In genomic region chr7:36286241-36286640, GRCh38 we compare ENCODE assay signal across 14 cellular contexts.
A peak's percentile ranks its signal among the peaks of the same experiment; 100 is the strongest.
DNase-seq lines count a peak whose midpoint lies in the region; ATAC-seq, FAIRE-seq and TF ChIP-seq lines count a peak whose summit lies in the region.
"Had no signal": no experiment of that assay in that cellular context is flagged by ENCODE, and none has a peak within 500 bp of the region (broad histone marks: within the 10 kb centered on the region; RNA-seq: fewer than 3 reads in every experiment).

No MANE protein-coding gene starts in this region.

- H3K36me3 Mint-ChIP-seq in activated B cell treated with CpG ODN at 0.5 μM for 24 hours (ENCODE audit: low read depth) (no peaks in the 10 kb centered on the region), astrocyte (ENCODE audit: low read depth, unreplicated experiment) (peaks cover 4% of the 10 kb centered on the region)

- peaks cover 25% of the 10 kb centered on the region for H3K4me1 ChIP-seq in astrocyte (ENCODE audit: insufficient read depth, low read length)
- H3K4me1 ChIP-seq in vagina, result peaks cover 38% of the 10 kb centered on the region
- H3K4me1 ChIP-seq: parathyroid adenoma had no signal

- no peak overlapping the region for H3K4me2 ChIP-seq in astrocyte (ENCODE audit: low read length)

- TF ChIP-seq CTCF in activated B cell treated with CpG ODN at 0.5 μM for 24 hours (IDR thresholded peaks at IDR 0.05) (no peak), astrocyte (IDR thresholded peaks at IDR 0.05; ENCODE audit: insufficient read depth, low read depth, low read length) (no peak), vagina (IDR thresholded peaks at IDR 0.05) (no peak)

- ATAC-seq in GM19463 (IDR thresholded peaks at IDR 0.05; ENCODE audit: unreplicated experiment) (peak; percentile 36), activated B cell treated with CpG ODN at 0.5 μM for 24 hours (ENCODE audit: low read depth) (peak; percentile 33), HG03135 (IDR thresholded peaks at IDR 0.05; ENCODE audit: unreplicated experiment) (no peak), GM21737 (IDR thresholded peaks at IDR 0.05; ENCODE audit: unreplicated experiment) (no peak)
- ATAC-seq: K562 had no signal

- H4K20me1 ChIP-seq in astrocyte (ENCODE audit: insufficient read depth, low read length), result no peaks in the 10 kb centered on the region

- intact Hi-C loops in activated B cell treated with CpG ODN at 0.5 μM for 24 hours (cut with micrococcal nuclease) (loop anchor here (2.0 to 10.0 kb wide), 2 partner anchors 21 to 591 kb away; partner anchors contain the start of gene HERPUD2), vagina (cut with DNase I) (no loop called here)

- no peak overlapping the region for H3K4me3 ChIP-seq in astrocyte (ENCODE audit: insufficient read depth, low read depth, low read length)
- H3K4me3 ChIP-seq in vagina, result no peak overlapping the region
- H3K4me3 ChIP-seq: K562, tibial artery had no signal

- POLR2A ChIA-PET in activated B cell treated with CpG ODN at 0.5 μM for 24 hours (lab: Charles Lee), result no interaction called here

- H3K36me3 ChIP-seq in astrocyte (ENCODE audit: insufficient read depth, low read length), result no peaks in the 10 kb centered on the region
- no peaks in the 10 kb centered on the region for H3K36me3 ChIP-seq in vagina
- H3K36me3 ChIP-seq: brain microvascular endothelial cell had no signal

- DNase-seq in activated B cell treated with CpG ODN at 0.5 μM for 24 hours (no peak), astrocyte (ENCODE audit: low read depth) (no peak), vagina (ENCODE audit: extremely low spot score in 2 of 2) (no peak), COR-L47 (lab: John Stamatoyannopoulos, UW) (no peak)
- peak; percentile 29 for DNase-seq in stimulated activated CD8-positive, alpha-beta memory T cell treated with anti-CD3 and anti-CD28 coated beads, Interleukin-12 subunit alpha, Interleukin-12 subunit beta, amount 100 ng/mL, for 1 hour (ENCODE audit: low read depth)
- DNase-seq: brain microvascular endothelial cell, HFFc6 had no signal

- peak overlapping the region; percentile 77 for H3K27ac Mint-ChIP-seq in activated B cell treated with CpG ODN at 0.5 μM for 24 hours
- peak overlapping the region; percentile 66 for H3K27ac Mint-ChIP-seq in astrocyte (ENCODE audit: unreplicated experiment)
- H3K27ac Mint-ChIP-seq: HFFc6 had no signal

- peaks cover 2% of the 10 kb centered on the region for H3K27me3 Mint-ChIP-seq in activated B cell treated with CpG ODN at 0.5 μM for 24 hours
- H3K27me3 Mint-ChIP-seq in astrocyte (ENCODE audit: low read depth, unreplicated experiment), result no peaks in the 10 kb centered on the region

- no peaks in the 10 kb centered on the region for H3K79me2 ChIP-seq in astrocyte (ENCODE audit: insufficient read depth, low read length)
- H3K79me2 ChIP-seq: parathyroid adenoma had no signal

- no peak for TF ChIP-seq POLR2A in vagina (IDR thresholded peaks at IDR 0.05)

- H3K27ac ChIP-seq in astrocyte (ENCODE audit: low read depth, low read length) (no peak overlapping the region), vagina (no peak overlapping the region)
- H3K27ac ChIP-seq: brain microvascular endothelial cell, parathyroid adenoma, tibial artery had no signal

- H3K9me3 ChIP-seq in astrocyte (ENCODE audit: insufficient read depth, low read depth, low read length) (no peaks in the 10 kb centered on the region), vagina (no peaks in the 10 kb centered on the region)
- H3K9me3 ChIP-seq: tibial artery had no signal

- H3K9me3 Mint-ChIP-seq in activated B cell treated with CpG ODN at 0.5 μM for 24 hours (no peaks in the 10 kb centered on the region), astrocyte (ENCODE audit: unreplicated experiment) (no peaks in the 10 kb centered on the region)
- H3K9me3 Mint-ChIP-seq: HFFc6 had no signal

- H3K4me3 Mint-ChIP-seq in activated B cell treated with CpG ODN at 0.5 μM for 24 hours, result peak overlapping the region; percentile 11
- no peak overlapping the region for H3K4me3 Mint-ChIP-seq in astrocyte (ENCODE audit: unreplicated experiment)
- H3K4me3 Mint-ChIP-seq: HFFc6 had no signal

- H3K27me3 ChIP-seq in astrocyte (ENCODE audit: insufficient read depth, low read length), result no peaks in the 10 kb centered on the region
- no peaks in the 10 kb centered on the region for H3K27me3 ChIP-seq in vagina
- H3K27me3 ChIP-seq: brain microvascular endothelial cell, tibial artery had no signal

- H3K9ac ChIP-seq in astrocyte (ENCODE audit: low read length), result no peak overlapping the region
- H3K9ac ChIP-seq: parathyroid adenoma had no signal

- FAIRE-seq in astrocyte (lab: Jason Lieb, UNC), result no peak
- FAIRE-seq: K562, RCC 7860 had no signal

- CTCF ChIA-PET in activated B cell treated with CpG ODN at 0.5 μM for 24 hours (lab: Charles Lee), result interaction anchor here (1.5 to 7.9 kb wide), 2 partner anchors 301 to 310 kb away, joined by 3 to 124 read pairs; no protein-coding TSS in a partner anchor

- H3K4me1 Mint-ChIP-seq in activated B cell treated with CpG ODN at 0.5 μM for 24 hours (peaks cover 52% of the 10 kb centered on the region), astrocyte (ENCODE audit: low read depth, unreplicated experiment) (peaks cover 28% of the 10 kb centered on the region)

- no peak overlapping the region for H2AFZ ChIP-seq in astrocyte (ENCODE audit: low read depth, low read length)
- H2AFZ ChIP-seq: parathyroid adenoma had no signal

Comparison
In these comparisons a context has a peak if more than half of its experiments do, and no peak if none do; other contexts are left out.
1. ATAC-seq: peak in GM19463 (single experiment) and activated B cell treated with CpG ODN at 0.5 μM for 24 hours (single experiment); none in HG03135 (single experiment) and GM21737 (single experiment).